ENCODE assay signal across 8 cellular contexts in genomic region chr20:37406010-37406998, GRCh38.
DNase-seq lines count a peak whose midpoint lies in the region; ATAC-seq and TF ChIP-seq lines count a peak whose summit lies in the region.

No MANE protein-coding gene starts in this region.

- TF ChIP-seq CTCF in HCT116 (IDR thresholded peaks at IDR 0.05 in 2 of 3, conservative IDR thresholded peaks at IDR 0.05 in 1 of 3; ENCODE audit: borderline replicate concordance in 1 of 3, insufficient read depth in 1 of 3, low read depth in 2 of 3, low read length in 2 of 3) (no peak), gastrocnemius medialis (IDR thresholded peaks at IDR 0.05 in 4 of 5, conservative IDR thresholded peaks at IDR 0.05 in 1 of 5) (no peak)

- TF ChIP-seq POLR2A in HCT116 (IDR thresholded peaks at IDR 0.05; ENCODE audit: borderline replicate concordance, extremely low read depth, insufficient read depth, insufficient read length) = peak; percentile 81
- no peak for TF ChIP-seq POLR2A in gastrocnemius medialis (IDR thresholded peaks at IDR 0.05)

- POLR2A ChIA-PET in HCT116 (lab: Charles Lee) = no interaction called here

- peaks cover 30% of the 10 kb centered on the region for H3K27me3 Mint-ChIP-seq in activated naive CD8-positive, alpha-beta T cell treated with anti-CD3 and anti-CD28 coated beads for 36 hours

- H3K36me3 ChIP-seq in HCT116 (ENCODE audit: control insufficient read depth in 1 of 2, insufficient read depth in 2 of 2, low read length in 2 of 2) = no peaks in the 10 kb centered on the region
- peaks cover 35% of the 10 kb centered on the region for H3K36me3 ChIP-seq in NT2/D1 (ENCODE audit: insufficient read depth, insufficient read length, low read length)
- no peaks in the 10 kb centered on the region for H3K36me3 ChIP-seq in gastrocnemius medialis

- in situ Hi-C loops in gastrocnemius medialis (cut with MboI; ENCODE audit: low sequenced_read_pairs in 4 of 4) = no loop called here

- no peaks in the 10 kb centered on the region for H3K9me2 ChIP-seq in HCT116 (ENCODE audit: insufficient read depth)

- H3K4me2 ChIP-seq in HCT116 (ENCODE audit: low read length) = peak overlapping the region; percentile 76

- H3K9ac ChIP-seq in HCT116 (ENCODE audit: low read length) (peak overlapping the region; percentile 62), NT2/D1 (ENCODE audit: insufficient read length, low read depth) (peak overlapping the region; percentile 88)

- CTCF ChIA-PET in HCT116 (lab: Charles Lee) = no interaction called here

- intact Hi-C loops in HCT116 (cut with micrococcal nuclease) = no loop called here
- intact Hi-C loops in right cardiac atrium (cut with DNase I) = no loop called here
- intact Hi-C loops in gastrocnemius medialis (cut with DNase I; ENCODE audit: low total_unique reads) = loop anchor here (2.0 kb wide), 1 partner anchor 128 kb away; no protein-coding TSS in a partner anchor

- H3K4me1 ChIP-seq in HCT116 (ENCODE audit: control insufficient read depth in 1 of 2, insufficient read depth in 2 of 2, low read length in 2 of 2) (peaks cover 5 to 17% of the 10 kb centered on the region in 2 experiments; a peak in 3 of 4 replicates), NT2/D1 (ENCODE audit: insufficient read depth, insufficient read length) (peaks cover 22% of the 10 kb centered on the region), right cardiac atrium (ENCODE audit: control insufficient read depth, insufficient read depth, low read length) (peaks cover 5% of the 10 kb centered on the region), gastrocnemius medialis (peaks cover 0 to 3% of the 10 kb centered on the region in 2 donors)

- TF ChIP-seq RAD21 in HCT116 (IDR thresholded peaks at IDR 0.05; ENCODE audit: low read depth) = no peak

- 15% methylated on average over 49 of the region's 49 CpGs for WGBS in right cardiac atrium

- peak overlapping the region; percentile 74 for H2AFZ ChIP-seq in HCT116 (ENCODE audit: low read depth, low read length, poor library complexity, severe bottlenecking)

- TSS peak; percentile 12 for BruUV-seq in HCT116 (replicated peaks; lab: Mats Ljungman, UMichigan)

- H3K27me3 ChIP-seq in HCT116 (ENCODE audit: insufficient read depth, low read length) = 0 out of 2 replicates have a peak, but pooled peaks cover 4% of the 10 kb centered on the region
- no peaks in the 10 kb centered on the region for H3K27me3 ChIP-seq in NT2/D1 (ENCODE audit: insufficient read depth, insufficient read length)
- H3K27me3 ChIP-seq in right cardiac atrium (ENCODE audit: control insufficient read depth, insufficient read depth) = no peaks in the 10 kb centered on the region
- H3K27me3 ChIP-seq in gastrocnemius medialis = peaks cover 27 to 34% (median 31%) of the 10 kb centered on the region in 3 donors

- ATAC-seq in HCT116 (peak; percentile 86), right cardiac atrium (peak; percentile 68 to 74), gastrocnemius medialis (peak; percentile 43 to 58), GM21723 (IDR thresholded peaks at IDR 0.05; ENCODE audit: unreplicated experiment) (no peak)

- no peaks in the 10 kb centered on the region for H3K9me3 Mint-ChIP-seq in activated naive CD8-positive, alpha-beta T cell treated with anti-CD3 and anti-CD28 coated beads for 36 hours

- DNase-seq in DMS53 (lab: John Stamatoyannopoulos, UW) = peak; percentile 88
- no peak for DNase-seq in HCT116 (ENCODE audit: low read depth, low spot score)
- DNase-seq in NT2/D1 (ENCODE audit: low read depth, low spot score) = no peak
- peak; percentile 55 for DNase-seq in activated naive CD8-positive, alpha-beta T cell treated with anti-CD3 and anti-CD28 coated beads for 36 hours
- DNase-seq in right cardiac atrium = peak in 2 of 3 donors; percentile 79 to 83
- no peak for DNase-seq in gastrocnemius medialis
- DNase-seq in activated gamma-delta T cell (lab: John Stamatoyannopoulos, UW) = no peak

- peak overlapping the region; percentile 26 to 41 for H3K4me3 ChIP-seq in HCT116 (replicated peaks in 1 of 2; ENCODE audit: low read depth in 1 of 2, low read length in 2 of 2)
- peak overlapping the region; percentile 31 for H3K4me3 ChIP-seq in NT2/D1 (ENCODE audit: insufficient read length, low read depth)
- H3K4me3 ChIP-seq in right cardiac atrium (ENCODE audit: low read length) = no peak overlapping the region
- peak overlapping the region; percentile 21 to 49 (median 32) for H3K4me3 ChIP-seq in gastrocnemius medialis

- H3K4me3 Mint-ChIP-seq in activated naive CD8-positive, alpha-beta T cell treated with anti-CD3 and anti-CD28 coated beads for 36 hours = peak overlapping the region; percentile 47

- no peak overlapping the region; the same call in 1 of the 2 replicates for H3K27ac ChIP-seq in HCT116 (ENCODE audit: low read depth, low read length)
- no peak overlapping the region for H3K27ac ChIP-seq in right cardiac atrium (ENCODE audit: low read length)
- H3K27ac ChIP-seq in gastrocnemius medialis = no peak overlapping the region

- H3K9me3 ChIP-seq in HCT116 (ENCODE audit: control insufficient read depth in 1 of 2, insufficient read depth in 1 of 2, low read depth in 1 of 2, low read length in 2 of 2) (no peaks in the 10 kb centered on the region), NT2/D1 (ENCODE audit: insufficient read depth, low read length) (no peaks in the 10 kb centered on the region), right cardiac atrium (ENCODE audit: control insufficient read depth, low read length) (no peaks in the 10 kb centered on the region), gastrocnemius medialis (no peaks in the 10 kb centered on the region)

- no peak overlapping the region for H3K27ac Mint-ChIP-seq in activated naive CD8-positive, alpha-beta T cell treated with anti-CD3 and anti-CD28 coated beads for 36 hours

- RAD21 ChIA-PET in HCT116 (lab: Charles Lee; ENCODE audit: low non-redundant PET in 1 of 2, low total read pairs in 2 of 2, uncharacterized antibody in 2 of 2, unreplicated experiment in 2 of 2) = no interaction called here

- H3K4me1 Mint-ChIP-seq in activated naive CD8-positive, alpha-beta T cell treated with anti-CD3 and anti-CD28 coated beads for 36 hours = peaks cover 9% of the 10 kb centered on the region

- no peaks in the 10 kb centered on the region for H4K20me1 ChIP-seq in HCT116 (ENCODE audit: insufficient read depth)

- H3K36me3 Mint-ChIP-seq in activated naive CD8-positive, alpha-beta T cell treated with anti-CD3 and anti-CD28 coated beads for 36 hours = no peaks in the 10 kb centered on the region

- H3K79me2 ChIP-seq in HCT116 (ENCODE audit: insufficient read depth, low read length) = no peaks in the 10 kb centered on the region

TF ChIP-seq in HCT116, 20 proteins besides CTCF, POLR2A, EP300 and RAD21:
- TF ChIP-seq EGR1 (IDR thresholded peaks at IDR 0.05; ENCODE audit: low read depth) = no peak
- no peak for TF ChIP-seq ZBTB33 (IDR thresholded peaks at IDR 0.05; ENCODE audit: extremely low read depth, insufficient replicate concordance, low read length)
- TF ChIP-seq YY1 (IDR thresholded peaks at IDR 0.05; ENCODE audit: extremely low read depth, insufficient replicate concordance, low read depth, low read length) = no peak
- TF ChIP-seq FOSL1 (IDR thresholded peaks at IDR 0.05; ENCODE audit: low read depth) = no peak
- peak; percentile 50 for TF ChIP-seq TCF7L2 (IDR thresholded peaks at IDR 0.05; ENCODE audit: borderline replicate concordance, extremely low read depth, insufficient read depth, insufficient read length)
- TF ChIP-seq MAX (IDR thresholded peaks at IDR 0.05) = peak; percentile 95
- peak; percentile 68 for TF ChIP-seq POLR2AphosphoS5 (IDR thresholded peaks at IDR 0.05; ENCODE audit: low read depth, low read length)
- TF ChIP-seq ZFX (IDR thresholded peaks at IDR 0.05) = no peak

Comparison
In these comparisons a context has a peak if more than half of its experiments do, and no peak if none do; other contexts are left out.
1. DNase-seq: peak in DMS53 (single experiment), activated naive CD8-positive, alpha-beta T cell treated with anti-CD3 and anti-CD28 coated beads for 36 hours (single experiment) and right cardiac atrium (2 of 3); none in HCT116 (single experiment), NT2/D1 (single experiment), gastrocnemius medialis (0 of 2) and activated gamma-delta T cell (single experiment).